In the genomic region with DNA sequence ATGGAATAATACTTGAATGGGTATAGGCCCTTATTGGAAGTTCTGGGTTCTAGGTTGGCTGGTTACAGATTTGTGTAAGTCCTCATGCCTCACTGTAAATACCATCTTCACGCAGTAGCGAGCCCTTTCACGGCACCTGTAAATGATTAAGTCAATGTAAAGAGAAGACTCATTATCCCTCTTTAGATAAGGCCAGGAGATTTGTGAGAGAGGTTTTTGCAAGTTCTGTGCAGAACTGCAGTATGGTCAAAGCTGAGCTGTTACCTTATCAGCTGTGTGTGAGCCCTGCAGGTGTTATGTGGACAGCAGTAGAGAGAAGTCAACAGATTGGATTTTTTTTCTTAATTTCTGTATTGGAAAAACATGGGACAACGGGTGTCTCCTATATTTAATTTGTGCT, we compare ENCODE assay signal across 19 cellular contexts.
DNase-seq lines count a peak whose midpoint lies in the region; TF ChIP-seq lines count a peak whose summit lies in the region.
"Had no signal": no experiment of that assay in that cellular context is flagged by ENCODE, and none has a peak within 500 bp of the region (broad histone marks: within the 10 kb centered on the region; RNA-seq: fewer than 3 reads in every experiment).

No MANE protein-coding gene starts in this region.

- H3K36me3 ChIP-seq in hepatocyte (replicated peaks; ENCODE audit: insufficient read depth, low read depth), result no peaks in the 10 kb centered on the region

- H3K27ac ChIP-seq in hepatocyte, result no peak overlapping the region
- no peak overlapping the region for H3K27ac ChIP-seq in dorsolateral prefrontal cortex
- H3K27ac ChIP-seq: 22Rv1, C4-2B, SK-N-MC had no signal

- H3K27me3 ChIP-seq in hepatocyte, result peaks cover 8% of the 10 kb centered on the region
- H3K27me3 ChIP-seq in dorsolateral prefrontal cortex, result no peaks in the 10 kb centered on the region

- TF ChIP-seq CTCF in hepatocyte (IDR thresholded peaks at IDR 0.05; ENCODE audit: poor library complexity) (no peak), progenitor cell of endocrine pancreas (IDR thresholded peaks at IDR 0.05; ENCODE audit: unreplicated experiment) (no peak), dorsolateral prefrontal cortex (IDR thresholded peaks at IDR 0.05 in 54 of 56, conservative IDR thresholded peaks at IDR 0.05 in 2 of 56; ENCODE audit: low read depth in 1 of 56, partially characterized antibody in 56 of 56) (no peak)

- intact Hi-C loops in dorsolateral prefrontal cortex (cut with DNase I), result no loop called here

- no peaks in the 10 kb centered on the region for H3K27me3 Mint-ChIP-seq in progenitor cell of endocrine pancreas

- H3K36me3 Mint-ChIP-seq in progenitor cell of endocrine pancreas (ENCODE audit: insufficient read depth), result no peaks in the 10 kb centered on the region

- H3K4me1 Mint-ChIP-seq in progenitor cell of endocrine pancreas (ENCODE audit: low read depth), result peaks cover 27% of the 10 kb centered on the region

- H4K20me1 ChIP-seq in hepatocyte (ENCODE audit: insufficient read depth, poor library complexity, severe bottlenecking), result no peaks in the 10 kb centered on the region

- H3K9me3 Mint-ChIP-seq in progenitor cell of endocrine pancreas (ENCODE audit: low read depth), result no peaks in the 10 kb centered on the region

- no peaks in the 10 kb centered on the region for H3K4me1 ChIP-seq in hepatocyte (ENCODE audit: insufficient read depth)

- peak overlapping the region; percentile 67 for H3K27ac Mint-ChIP-seq in progenitor cell of endocrine pancreas

- H3K4me3 ChIP-seq in hepatocyte (no peak overlapping the region), dorsolateral prefrontal cortex (no peak overlapping the region)
- H3K4me3 ChIP-seq: SK-N-MC had no signal

- in situ Hi-C loops in KBM-7 (cut with MboI; ENCODE audit: low pct_unique_long_range_greater_than_20kb, low sequenced_read_pairs), result no loop called here

- no peaks in the 10 kb centered on the region for H3K9me2 ChIP-seq in hepatocyte (replicated peaks; ENCODE audit: insufficient read depth)

- H3K79me2 ChIP-seq in hepatocyte, result no peaks in the 10 kb centered on the region

- H2AFZ ChIP-seq in hepatocyte, result no peak overlapping the region

- H3K9me3 ChIP-seq in hepatocyte (ENCODE audit: low read depth), result no peaks in the 10 kb centered on the region

- no peak overlapping the region for H3K4me3 Mint-ChIP-seq in progenitor cell of endocrine pancreas (ENCODE audit: low read depth)

- no peak overlapping the region for H3K4me2 ChIP-seq in hepatocyte

- 25% methylated on average over 4 of the region's 4 CpGs for WGBS in hepatocyte (ENCODE audit: low lambda C conversion rate, missing lambda C conversion rate)

- DNase-seq in NCI-H1417 (lab: John Stamatoyannopoulos, UW) (peak in 2 of 3 experiments; percentile 11 to 61), NCI-H1417 treated with DMSO at 0.1 percent for 48 hours (lab: John Stamatoyannopoulos, UW) (no peak), NCI-H1930 (lab: John Stamatoyannopoulos, UW) (peak; percentile 45 to 72), hepatocyte (ENCODE audit: low spot score) (peak; percentile 38), progenitor cell of endocrine pancreas (ENCODE audit: low spot score, unreplicated experiment) (no peak), dorsolateral prefrontal cortex (no peak), KBM-7 (no peak)
- no peak for DNase-seq in stimulated activated CD4-positive, alpha-beta T cell treated with anti-CD3 and anti-CD28 coated beads, Interleukin-4, amount 100 ng/mL, for 24 hours
- DNase-seq: AML-193, DMS 273 treated with DMSO at 0.1 percent for 48 hours, GDM1, HCEC 1CT, NCI-H1694 treated with DMSO at 0.1 percent for 48 hours, NCI-H345, OCI-M1, Right ventricle myocardium superior had no signal

Comparison
In these comparisons a context has a peak if more than half of its experiments do, and no peak if none do; other contexts are left out.
1. DNase-seq: peak in NCI-H1417 (2 of 3), NCI-H1930 (2 of 2) and hepatocyte (single experiment); none in NCI-H1417 treated with DMSO at 0.1 percent for 48 hours (single experiment), progenitor cell of endocrine pancreas (single experiment), dorsolateral prefrontal cortex (0 of 10), stimulated activated CD4-positive, alpha-beta T cell treated with anti-CD3 and anti-CD28 coated beads, Interleukin-4, amount 100 ng/mL, for 24 hours (single experiment) and KBM-7 (single experiment).